22 cellular contexts compared by ENCODE assay signal in genomic region chr2:55164534-55165104, GRCh38.
DNase-seq lines count a peak whose midpoint lies in the region; ATAC-seq and TF ChIP-seq lines count a peak whose summit lies in the region.
"Had no signal": no experiment of that assay in that cellular context is flagged by ENCODE, and none has a peak within 500 bp of the region (broad histone marks: within the 10 kb centered on the region; RNA-seq: fewer than 3 reads in every experiment).

No MANE protein-coding gene starts in this region.

- DNase-seq in GM23338 (ENCODE audit: low spot score) (no peak), hepatocyte (ENCODE audit: low spot score) (no peak), prostate gland (ENCODE audit: low spot score) (no peak), KBM-7 (no peak), KG1 (lab: John Stamatoyannopoulos, UW) (no peak), mucosa of gallbladder (ENCODE audit: low spot score) (no peak)
- DNase-seq: activated CD8-positive, alpha-beta memory T cell treated with anti-CD3 and anti-CD28 coated beads, Interleukin-2, amount 50 U/mL, for 48 hours; amniotic stem cell; CD8-positive, alpha-beta memory T cell; cerebellar nuclear complex; islet precursor cell; mesendoderm; MV-4-11; NCI-H187 treated with DMSO at 0.1 percent for 48 hours; NCI-H446 treated with DMSO at 0.1 percent for 48 hours; retina; stimulated activated CD4-positive, alpha-beta T cell treated with anti-CD3 and anti-CD28 coated beads, Interleukin-12 subunit alpha, Interleukin-12 subunit beta, amount 100 ng/mL, for 4 hours; T-cell had no signal

- H3K9me3 ChIP-seq in hepatocyte (ENCODE audit: low read depth), result no peaks in the 10 kb centered on the region
- H3K9me3 ChIP-seq in prostate gland, result no peaks in the 10 kb centered on the region
- H3K9me3 ChIP-seq: thoracic aorta had no signal

- peaks cover 44% of the 10 kb centered on the region for H3K4me1 Mint-ChIP-seq in GM23338

- no peak overlapping the region for H3K27ac ChIP-seq in GM23338 (ENCODE audit: low read depth)
- H3K27ac ChIP-seq in angular gyrus (ENCODE audit: low read depth, low read length), result peak overlapping the region; percentile 88
- peak overlapping the region; percentile 65 for H3K27ac ChIP-seq in hepatocyte
- H3K27ac ChIP-seq in prostate gland, result peak overlapping the region; percentile 73 to 75
- H3K27ac ChIP-seq: HL-60 had no signal

- ATAC-seq in GM23338, result peak; percentile 29
- ATAC-seq in HG03045 (IDR thresholded peaks at IDR 0.05; ENCODE audit: unreplicated experiment), result no peak
- ATAC-seq: T-cell had no signal

- no peaks in the 10 kb centered on the region for H3K9me3 Mint-ChIP-seq in GM23338
- H3K9me3 Mint-ChIP-seq: CD8-positive, alpha-beta memory T cell; T-cell had no signal

- H3K9me2 ChIP-seq in GM23338 (ENCODE audit: insufficient read depth) (no peaks in the 10 kb centered on the region), hepatocyte (replicated peaks; ENCODE audit: insufficient read depth) (no peaks in the 10 kb centered on the region)

- no peaks in the 10 kb centered on the region for H3F3A ChIP-seq in GM23338 (replicated peaks; ENCODE audit: low read depth)

- H2AFZ ChIP-seq in GM23338 (peak overlapping the region; percentile 76), hepatocyte (no peak overlapping the region)

- in situ Hi-C loops in KBM-7 (cut with MboI; ENCODE audit: low pct_unique_long_range_greater_than_20kb, low sequenced_read_pairs), result loop anchor here (25.0 kb wide), 1 partner anchor 252 kb away; no protein-coding TSS in a partner anchor

- no peak for TF ChIP-seq CTCF in GM23338 (conservative IDR thresholded peaks at IDR 0.05; ENCODE audit: low read depth in 2 of 2)
- TF ChIP-seq CTCF in hepatocyte (IDR thresholded peaks at IDR 0.05; ENCODE audit: poor library complexity), result no peak
- no peak for TF ChIP-seq CTCF in prostate gland (IDR thresholded peaks at IDR 0.05)

- H3K4me3 Mint-ChIP-seq in GM23338, result no peak overlapping the region
- H3K4me3 Mint-ChIP-seq: CD8-positive, alpha-beta memory T cell; T-cell had no signal

- H3K4me1 ChIP-seq in GM23338 (ENCODE audit: insufficient read depth), result peaks cover 22% of the 10 kb centered on the region
- H3K4me1 ChIP-seq in hepatocyte (ENCODE audit: insufficient read depth), result peaks cover 31% of the 10 kb centered on the region
- peaks cover 17% of the 10 kb centered on the region for H3K4me1 ChIP-seq in prostate gland (replicated peaks)

- WGBS in hepatocyte (ENCODE audit: low lambda C conversion rate, missing lambda C conversion rate), result 79% methylated on average over 7 of the region's 7 CpGs
- WGBS in prostate gland, result 76% methylated on average over 7 of the region's 7 CpGs

- H3K4me3 ChIP-seq in GM23338 (no peak overlapping the region), hepatocyte (no peak overlapping the region), prostate gland (no peak overlapping the region)
- H3K4me3 ChIP-seq: thoracic aorta had no signal

- H3K4me2 ChIP-seq in GM23338 (no peak overlapping the region), hepatocyte (peak overlapping the region; percentile 56)

- intact Hi-C loops in prostate gland (cut with DNase I), result loop anchor here (5.0 kb wide), 3 partner anchors 67 to 147 kb away; no protein-coding TSS in a partner anchor

- no peaks in the 10 kb centered on the region for H4K20me1 ChIP-seq in GM23338 (replicated peaks; ENCODE audit: insufficient read depth)
- H4K20me1 ChIP-seq in hepatocyte (ENCODE audit: insufficient read depth, poor library complexity, severe bottlenecking), result no peaks in the 10 kb centered on the region

- no peaks in the 10 kb centered on the region for H3K27me3 ChIP-seq in GM23338 (ENCODE audit: insufficient read depth)
- no peaks in the 10 kb centered on the region for H3K27me3 ChIP-seq in hepatocyte
- no peaks in the 10 kb centered on the region for H3K27me3 ChIP-seq in prostate gland (replicated peaks; ENCODE audit: insufficient read depth)

- H3K27ac Mint-ChIP-seq in GM23338, result no peak overlapping the region
- H3K27ac Mint-ChIP-seq: CD8-positive, alpha-beta memory T cell; T-cell had no signal

- no peaks in the 10 kb centered on the region for H3K36me3 ChIP-seq in GM23338 (ENCODE audit: insufficient read depth)
- no peaks in the 10 kb centered on the region for H3K36me3 ChIP-seq in hepatocyte (replicated peaks; ENCODE audit: insufficient read depth, low read depth)
- no peaks in the 10 kb centered on the region for H3K36me3 ChIP-seq in prostate gland
- H3K36me3 ChIP-seq: thoracic aorta had no signal

- peaks cover 14% of the 10 kb centered on the region for H3K27me3 Mint-ChIP-seq in GM23338 (ENCODE audit: insufficient read depth, low read depth, poor library complexity)
- H3K27me3 Mint-ChIP-seq: CD8-positive, alpha-beta memory T cell had no signal

- H3K79me2 ChIP-seq in GM23338 (replicated peaks; ENCODE audit: insufficient read depth), result no peaks in the 10 kb centered on the region
- H3K79me2 ChIP-seq in hepatocyte, result no peaks in the 10 kb centered on the region

- H3K36me3 Mint-ChIP-seq in GM23338 (ENCODE audit: low read depth), result no peaks in the 10 kb centered on the region
- H3K36me3 Mint-ChIP-seq: CD8-positive, alpha-beta memory T cell; T-cell had no signal

- no peak for TF ChIP-seq POLR2A in prostate gland (IDR thresholded peaks at IDR 0.05)

TF ChIP-seq in GM23338, 12 proteins besides CTCF, POLR2A, EP300 and RAD21:
- TF ChIP-seq POLR2AphosphoS5 (IDR thresholded peaks at IDR 0.05; ENCODE audit: low read depth) (no peak), CREB1 (CRISPR knock-in tag; IDR thresholded peaks at IDR 0.05; ENCODE audit: low read depth) (no peak)
